9 cellular contexts compared by ENCODE assay signal in genomic region chr15:40096094-40096876, GRCh38. TPM values are rescaled to one million over a fixed set of nuclear protein-coding genes. Genes with fewer than 3 reads are reported as not detected.
DNase-seq lines count a peak whose midpoint lies in the region; ATAC-seq and TF ChIP-seq lines count a peak whose summit lies in the region.
"Had no signal": no experiment of that assay in that cellular context is flagged by ENCODE, and none has a peak within 500 bp of the region (broad histone marks: within the 10 kb centered on the region; RNA-seq: fewer than 3 reads in every experiment).

No MANE protein-coding gene starts in this region.

- no TSS peak for BruUV-seq in PC-9 (replicated peaks; lab: Mats Ljungman, UMichigan)

- no peaks in the 10 kb centered on the region for H3K9me3 ChIP-seq in esophagus muscularis mucosa
- no peaks in the 10 kb centered on the region for H3K9me3 ChIP-seq in PC-9 (ENCODE audit: insufficient read depth, low read depth)

- H3K27me3 ChIP-seq in esophagus muscularis mucosa, result no peaks in the 10 kb centered on the region
- no peaks in the 10 kb centered on the region for H3K27me3 ChIP-seq in PC-9 (ENCODE audit: insufficient read depth, low read depth)
- H3K27me3 ChIP-seq in brain microvascular endothelial cell (replicated peaks), result no peaks in the 10 kb centered on the region

- H3K4me3 ChIP-seq in esophagus muscularis mucosa (no peak overlapping the region), PC-9 (no peak overlapping the region), brain microvascular endothelial cell (ENCODE audit: low read depth, low read length) (no peak overlapping the region)
- H3K4me3 ChIP-seq: skin epidermis had no signal

- ATAC-seq in HG03469 (IDR thresholded peaks at IDR 0.05; ENCODE audit: unreplicated experiment), result peak; percentile 29

- H3F3A ChIP-seq in PC-9 (ENCODE audit: insufficient read depth, low read depth), result peaks cover 26% of the 10 kb centered on the region; the same call in 1 of the 2 replicates

- peak overlapping the region; percentile 98 for H3K27ac Mint-ChIP-seq in activated naive CD4-positive, alpha-beta T cell treated with anti-CD3 and anti-CD28 coated beads, Interleukin-2, amount 50 U/mL, for 24 hours
- peak overlapping the region; percentile 85 for H3K27ac Mint-ChIP-seq in type B pancreatic cell
- no peak overlapping the region for H3K27ac Mint-ChIP-seq in glutamatergic neuron (ENCODE audit: unreplicated experiment)

- H4K20me1 ChIP-seq in PC-9 (ENCODE audit: insufficient read depth), result no peaks in the 10 kb centered on the region

- CTCF ChIA-PET in PC-9 (lab: Charles Lee), result interaction anchor here (0.6 kb wide), 1 partner anchor 41 kb away, joined by 3 read pairs; no protein-coding TSS in a partner anchor

- peak overlapping the region; percentile 75 for H3K4me3 Mint-ChIP-seq in activated naive CD4-positive, alpha-beta T cell treated with anti-CD3 and anti-CD28 coated beads, Interleukin-2, amount 50 U/mL, for 24 hours
- peak overlapping the region; percentile 75 for H3K4me3 Mint-ChIP-seq in type B pancreatic cell
- no peak overlapping the region for H3K4me3 Mint-ChIP-seq in glutamatergic neuron (ENCODE audit: unreplicated experiment)

- H3K27me3 Mint-ChIP-seq in activated naive CD4-positive, alpha-beta T cell treated with anti-CD3 and anti-CD28 coated beads, Interleukin-2, amount 50 U/mL, for 24 hours, result no peaks in the 10 kb centered on the region
- peaks cover 5% of the 10 kb centered on the region for H3K27me3 Mint-ChIP-seq in type B pancreatic cell
- H3K27me3 Mint-ChIP-seq in glutamatergic neuron (ENCODE audit: unreplicated experiment), result peaks cover 6% of the 10 kb centered on the region

- no peak overlapping the region for H2AFZ ChIP-seq in PC-9

- no peak for TF ChIP-seq EP300 in esophagus muscularis mucosa (IDR thresholded peaks at IDR 0.05)

- intact Hi-C loops in esophagus muscularis mucosa (cut with DNase I), result no loop called here
- intact Hi-C loops in PC-9 (cut with micrococcal nuclease; ENCODE audit: unreplicated experiment), result no loop called here

- DNase-seq in activated naive CD4-positive, alpha-beta T cell treated with Interleukin-2 at 50 U/mL for 16 hours, result no peak
- DNase-seq in esophagus muscularis mucosa (ENCODE audit: extremely low spot score) (no peak), type B pancreatic cell (ENCODE audit: extremely low spot score, unreplicated experiment) (no peak), PC-9 (no peak), brain microvascular endothelial cell (no peak), glutamatergic neuron (no peak)

- H3K9me2 ChIP-seq in PC-9 (ENCODE audit: insufficient read depth), result no peaks in the 10 kb centered on the region

- 63% methylated on average over 8 of the region's 8 CpGs for WGBS in esophagus muscularis mucosa

- in situ Hi-C loops in brain microvascular endothelial cell (cut with HindIII; ENCODE audit: low pct_ligation_motif_present, low sequenced_read_pairs), result no loop called here

- TF ChIP-seq POLR2A in esophagus muscularis mucosa (IDR thresholded peaks at IDR 0.05; ENCODE audit: low read depth), result no peak

- H3K27ac ChIP-seq in esophagus muscularis mucosa (replicated peaks in 1 of 4) (peak overlapping the region; percentile 52 to 59 (median 56)), PC-9 (no peak overlapping the region), brain microvascular endothelial cell (no peak overlapping the region)

- H3K36me3 ChIP-seq in esophagus muscularis mucosa, result peaks cover 0 to 3% (median under 1%) of the 10 kb centered on the region in 4 donors
- H3K36me3 ChIP-seq in PC-9 (ENCODE audit: low read depth), result no peaks in the 10 kb centered on the region
- no peaks in the 10 kb centered on the region for H3K36me3 ChIP-seq in brain microvascular endothelial cell (replicated peaks)

- H3K4me1 ChIP-seq in esophagus muscularis mucosa (peaks cover 91 to 99% (median 98%) of the 10 kb centered on the region in 4 donors), PC-9 (replicated peaks; ENCODE audit: insufficient read depth) (peaks cover 62% of the 10 kb centered on the region)

- H3K9me3 Mint-ChIP-seq in activated naive CD4-positive, alpha-beta T cell treated with anti-CD3 and anti-CD28 coated beads, Interleukin-2, amount 50 U/mL, for 24 hours, result no peaks in the 10 kb centered on the region
- no peaks in the 10 kb centered on the region for H3K9me3 Mint-ChIP-seq in type B pancreatic cell
- H3K9me3 Mint-ChIP-seq in glutamatergic neuron (ENCODE audit: unreplicated experiment), result peaks cover 1% of the 10 kb centered on the region

- H3K36me3 Mint-ChIP-seq in activated naive CD4-positive, alpha-beta T cell treated with anti-CD3 and anti-CD28 coated beads, Interleukin-2, amount 50 U/mL, for 24 hours, result peaks cover 2% of the 10 kb centered on the region
- H3K36me3 Mint-ChIP-seq in type B pancreatic cell, result peaks cover 43% of the 10 kb centered on the region
- H3K36me3 Mint-ChIP-seq in glutamatergic neuron (ENCODE audit: unreplicated experiment), result no peaks in the 10 kb centered on the region

- H3K4me1 Mint-ChIP-seq in activated naive CD4-positive, alpha-beta T cell treated with anti-CD3 and anti-CD28 coated beads, Interleukin-2, amount 50 U/mL, for 24 hours, result peaks cover 54% of the 10 kb centered on the region
- H3K4me1 Mint-ChIP-seq in type B pancreatic cell (ENCODE audit: unreplicated experiment), result peaks cover 80% of the 10 kb centered on the region
- H3K4me1 Mint-ChIP-seq in glutamatergic neuron (ENCODE audit: low read depth, unreplicated experiment), result peaks cover 38% of the 10 kb centered on the region

- no peak overlapping the region for H3K4me2 ChIP-seq in PC-9

- TF ChIP-seq CTCF in esophagus muscularis mucosa (IDR thresholded peaks at IDR 0.05) (no peak), type B pancreatic cell (conservative IDR thresholded peaks at IDR 0.05) (no peak), PC-9 (conservative IDR thresholded peaks at IDR 0.05) (no peak), brain microvascular endothelial cell (IDR thresholded peaks at IDR 0.05; ENCODE audit: low read depth, low read length, missing control alignments) (no peak), glutamatergic neuron (IDR thresholded peaks at IDR 0.05; ENCODE audit: partially characterized antibody, unreplicated experiment) (no peak)

- POLR2A ChIA-PET in PC-9 (lab: Charles Lee; ENCODE audit: unreplicated experiment), result interaction anchor here (0.6 kb wide), 1 partner anchor 53 kb away, joined by 12 read pairs; no protein-coding TSS in a partner anchor

- H3K79me2 ChIP-seq in PC-9 (ENCODE audit: low read depth), result no peaks in the 10 kb centered on the region

RNA-seq across cellular contexts. Expression of gene BMF, which starts 12.4 kb away (rescaled TPM):
- 1 to 10 TPM; 4.6 to 8.3 (median 6.3) TPM for total RNA-seq in esophagus muscularis mucosa
- total RNA-seq in type B pancreatic cell (ENCODE audit: low replicate concordance), result 60.9 and 112 TPM in 2 replicates
- 8.2 and 11.0 TPM in 2 replicates for total RNA-seq in PC-9 (2021)
- total RNA-seq in glutamatergic neuron (ENCODE audit: unreplicated experiment), result 11.3 TPM

RNA-seq across cellular contexts. Expression of gene SRP14, which starts 57.3 kb away (rescaled TPM):
- total RNA-seq in esophagus muscularis mucosa (100 to 1,000 TPM; 262 to 412 (median 301) TPM), type B pancreatic cell (ENCODE audit: low replicate concordance) (176 and 235 TPM in 2 replicates), PC-9 (2021) (141 and 196 TPM in 2 replicates), glutamatergic neuron (ENCODE audit: unreplicated experiment) (246 TPM)

Comparison
In these comparisons a context has a peak if more than half of its experiments do, and no peak if none do; other contexts are left out.
1. H3K27ac ChIP-seq: peak in esophagus muscularis mucosa (4 of 4); none in PC-9 (single experiment) and brain microvascular endothelial cell (single experiment).